15 cellular contexts compared by ENCODE assay signal in genomic region chr2:59575191-59575590, GRCh38.
A peak's percentile ranks its signal among the peaks of the same experiment; 100 is the strongest.
DNase-seq lines count a peak whose midpoint lies in the region; ATAC-seq and TF ChIP-seq lines count a peak whose summit lies in the region.
"Had no signal": no experiment of that assay in that cellular context is flagged by ENCODE, and none has a peak within 500 bp of the region (broad histone marks: within the 10 kb centered on the region; RNA-seq: fewer than 3 reads in every experiment).

No MANE protein-coding gene starts in this region.

- ATAC-seq in activated T-cell treated with anti-CD3 and anti-CD28 coated beads, Interleukin-2, amount 50 U/mL, for 72 hours (replicated peaks in 1 of 2) = no peak

- peaks cover 0 to 14% (median 10%) of the 10 kb centered on the region in 10 experiments; a peak in 11 of 20 replicates for H3K4me1 ChIP-seq in BLaER1 treated with 17β-estradiol and CSF1 and Interleukin-3, amounts not matched to agents 10 nM and 100 nM
- H3K4me1 ChIP-seq: HAP-1 had no signal

- H3K27ac ChIP-seq in BLaER1 treated with 17β-estradiol and CSF1 and Interleukin-3, amounts not matched to agents 10 nM and 100 nM = no peak overlapping the region
- H3K27ac ChIP-seq: C4-2B, GM23248 had no signal

- no peaks in the 10 kb centered on the region for H3K27me3 Mint-ChIP-seq in activated T-cell treated with anti-CD3 and anti-CD28 coated beads, Interleukin-2, amount 50 U/mL, for 72 hours (ENCODE audit: low read depth)
- H3K27me3 Mint-ChIP-seq: CD4-positive, alpha-beta T cell had no signal

- H4K20me1 ChIP-seq in BLaER1 treated with 17β-estradiol and CSF1 and Interleukin-3, amounts not matched to agents 10 nM and 100 nM = no peaks in the 10 kb centered on the region

- no peak overlapping the region for H3K4me3 ChIP-seq in BLaER1 treated with 17β-estradiol and CSF1 and Interleukin-3, amounts not matched to agents 10 nM and 100 nM
- H3K4me3 ChIP-seq in NB4 (ENCODE audit: low read depth, low read length) = no peak overlapping the region
- H3K4me3 ChIP-seq: GM23248, HAP-1 had no signal

- no peak overlapping the region for H3K9ac ChIP-seq in BLaER1 treated with 17β-estradiol and CSF1 and Interleukin-3, amounts not matched to agents 10 nM and 100 nM
- H3K9ac ChIP-seq: GM23248 had no signal

- H3K4me3 Mint-ChIP-seq in activated T-cell treated with anti-CD3 and anti-CD28 coated beads, Interleukin-2, amount 50 U/mL, for 72 hours = no peak overlapping the region
- H3K4me3 Mint-ChIP-seq: B cell; CD4-positive, alpha-beta T cell had no signal

- no peak for TF ChIP-seq CTCF in NB4 (IDR thresholded peaks at IDR 0.05; ENCODE audit: low read depth, low read length)

- H3K36me3 Mint-ChIP-seq in activated T-cell treated with anti-CD3 and anti-CD28 coated beads, Interleukin-2, amount 50 U/mL, for 72 hours (ENCODE audit: insufficient read depth in 2 of 2) = no peaks in the 10 kb centered on the region

- POLR2A ChIA-PET in HEK293T (lab: Yijun Ruan, JAX) = no interaction called here

- H3K27ac Mint-ChIP-seq in activated T-cell treated with anti-CD3 and anti-CD28 coated beads, Interleukin-2, amount 50 U/mL, for 72 hours = no peak overlapping the region
- H3K27ac Mint-ChIP-seq: B cell; CD4-positive, alpha-beta T cell had no signal

- H3K4me2 ChIP-seq in BLaER1 treated with 17β-estradiol and CSF1 and Interleukin-3, amounts not matched to agents 10 nM and 100 nM = peak overlapping the region in 8 of 11 experiments; percentile 14 to 63 (median 44); a peak in 12 of 22 replicates

- H3K9me3 ChIP-seq in BLaER1 treated with 17β-estradiol and CSF1 and Interleukin-3, amounts not matched to agents 10 nM and 100 nM (replicated peaks in 1 of 11) = no peaks in the 10 kb centered on the region
- H3K9me3 ChIP-seq: HAP-1 had no signal

- H3K4me1 Mint-ChIP-seq in activated T-cell treated with anti-CD3 and anti-CD28 coated beads, Interleukin-2, amount 50 U/mL, for 72 hours (ENCODE audit: low read depth) = no peaks in the 10 kb centered on the region

- H3K9me3 Mint-ChIP-seq in activated T-cell treated with anti-CD3 and anti-CD28 coated beads, Interleukin-2, amount 50 U/mL, for 72 hours = peaks cover 0 to 2% of the 10 kb centered on the region in 2 donors
- H3K9me3 Mint-ChIP-seq: CD4-positive, alpha-beta T cell had no signal

- H3K36me3 ChIP-seq in BLaER1 treated with 17β-estradiol and CSF1 and Interleukin-3, amounts not matched to agents 10 nM and 100 nM = no peaks in the 10 kb centered on the region
- H3K36me3 ChIP-seq: HAP-1 had no signal

- no peaks in the 10 kb centered on the region for H3K27me3 ChIP-seq in BLaER1 treated with 17β-estradiol and CSF1 and Interleukin-3, amounts not matched to agents 10 nM and 100 nM

- DNase-seq in GF-D8 (lab: John Stamatoyannopoulos, UW) = peak; percentile 5
- DNase-seq in Kasumi-1 (lab: John Stamatoyannopoulos, UW) = peak; percentile 14 to 38
- peak; percentile 6 for DNase-seq in NB4 (ENCODE audit: low read depth)
- no peak for DNase-seq in activated T-cell treated with anti-CD3 and anti-CD28 coated beads, Interleukin-2, amount 50 U/mL, for 72 hours
- no peak for DNase-seq in cerebellum (ENCODE audit: low spot score)
- no peak for DNase-seq in DMS153 (lab: John Stamatoyannopoulos, UW)
- no peak for DNase-seq in HEK293T (ENCODE audit: extremely low spot score)
- DNase-seq: CD4-positive, alpha-beta T cell; DMS79 treated with DMSO at 0.1 percent for 48 hours; EL; GM23248 had no signal

- CTCF ChIA-PET in HEK293T (lab: Yijun Ruan, JAX) = no interaction called here

- no peak for TF ChIP-seq POLR2A in NB4 (IDR thresholded peaks at IDR 0.05; ENCODE audit: extremely low read depth, insufficient read length)

TF ChIP-seq in HEK293T, 16 proteins besides CTCF, POLR2A, EP300 and RAD21:
- TF ChIP-seq PKNOX1 (IDR thresholded peaks at IDR 0.05) (no peak), L3MBTL2 (conservative IDR thresholded peaks at IDR 0.05) (no peak), SP1 (IDR thresholded peaks at IDR 0.05) (no peak), LEF1 (IDR thresholded peaks at IDR 0.05; ENCODE audit: borderline replicate concordance) (no peak)
TF ChIP-seq in HEK293T: peak in this region for 0.

Comparison
In these comparisons a context has a peak if more than half of its experiments do, and no peak if none do; other contexts are left out.
1. DNase-seq: peak in GF-D8 (single experiment), Kasumi-1 (2 of 2) and NB4 (single experiment); none in activated T-cell treated with anti-CD3 and anti-CD28 coated beads, Interleukin-2, amount 50 U/mL, for 72 hours (0 of 2), cerebellum (single experiment), DMS153 (single experiment) and HEK293T (single experiment).